17 cellular contexts compared by ENCODE assay signal in genomic region chr22:31103111-31103510, GRCh38. TPM values are rescaled to one million over a fixed set of nuclear protein-coding genes. Genes with fewer than 3 reads are reported as not detected.
DNase-seq lines count a peak whose midpoint lies in the region; ATAC-seq and TF ChIP-seq lines count a peak whose summit lies in the region.
"Had no signal": no experiment of that assay in that cellular context is flagged by ENCODE, and none has a peak within 500 bp of the region (broad histone marks: within the 10 kb centered on the region; RNA-seq: fewer than 3 reads in every experiment).

No MANE protein-coding gene starts in this region.

- no peak overlapping the region for H2BK120ac ChIP-seq in neuronal stem cell (ENCODE audit: low read depth, low read length)

- no peak overlapping the region for H2BK5ac ChIP-seq in neuronal stem cell (ENCODE audit: low read length)

- H3K27me3 ChIP-seq in AG04450 (ENCODE audit: control insufficient read depth, insufficient read depth, low read length) (no peaks in the 10 kb centered on the region), brain microvascular endothelial cell (replicated peaks) (no peaks in the 10 kb centered on the region), lung (ENCODE audit: control insufficient read depth, insufficient read depth) (no peaks in the 10 kb centered on the region), neuronal stem cell (ENCODE audit: control insufficient read depth in 3 of 3, insufficient read depth in 3 of 3, low read depth in 1 of 3, low read length in 3 of 3) (peaks cover 0 to 23% (median 0%) of the 10 kb centered on the region in 3 experiments)

- POLR2A ChIA-PET in AG04450 (lab: Yijun Ruan, JAX): interaction anchor here (0.6 to 2.1 kb wide), 8 partner anchors 9 to 678 kb away, joined by 4 to 18 read pairs (median 6); partner anchors contain the start of genes MORC2, MTFP1, SMTN and TUG1

- intact Hi-C loops in mucosa of descending colon (cut with DNase I, micrococcal nuclease): no loop called here

- H3K36me3 ChIP-seq in brain microvascular endothelial cell (replicated peaks) (peaks cover 62% of the 10 kb centered on the region), lung (ENCODE audit: control insufficient read depth in 2 of 2, insufficient read depth in 2 of 2, low read length in 2 of 2) (peaks cover 7 to 33% of the 10 kb centered on the region in 2 donors), mucosa of descending colon (ENCODE audit: low read depth) (no peaks in the 10 kb centered on the region), neuronal stem cell (replicated peaks in 1 of 2; ENCODE audit: control insufficient read depth in 2 of 2, insufficient read depth in 2 of 2, low read length in 2 of 2) (peaks cover 7 to 20% of the 10 kb centered on the region in 2 donors)
- H3K36me3 ChIP-seq: HAP-1 had no signal

- no peak for TF ChIP-seq CTCF in AG04450 (IDR thresholded peaks at IDR 0.05; ENCODE audit: low read depth, low read length)
- TF ChIP-seq CTCF in brain microvascular endothelial cell (IDR thresholded peaks at IDR 0.05; ENCODE audit: low read depth, low read length, missing control alignments): no peak
- TF ChIP-seq CTCF in lung (IDR thresholded peaks at IDR 0.05; ENCODE audit: control extremely low read depth, extremely low read depth): no peak
- TF ChIP-seq CTCF in mucosa of descending colon (IDR thresholded peaks at IDR 0.05): no peak

- H3K18ac ChIP-seq in neuronal stem cell (ENCODE audit: low read length): no peak overlapping the region

- H3K4me1 ChIP-seq in lung (ENCODE audit: control insufficient read depth in 2 of 2, insufficient read depth in 2 of 2, low read length in 2 of 2) (peaks cover 0 to 4% of the 10 kb centered on the region in 2 donors), mucosa of descending colon (ENCODE audit: low read depth) (peaks cover 13% of the 10 kb centered on the region), neuronal stem cell (ENCODE audit: control insufficient read depth in 2 of 2, insufficient read depth in 1 of 2, low read depth in 1 of 2, low read length in 2 of 2) (peaks cover 0 to 14% of the 10 kb centered on the region in 2 donors)

- no peaks in the 10 kb centered on the region for H3K79me1 ChIP-seq in neuronal stem cell (ENCODE audit: low read depth, low read length)

- H3K4me3 ChIP-seq in AG04450 (ENCODE audit: low read depth, low read length) (no peak overlapping the region), brain microvascular endothelial cell (ENCODE audit: low read depth, low read length) (no peak overlapping the region), lung (no peak overlapping the region), skin epidermis (no peak overlapping the region), mucosa of descending colon (no peak overlapping the region), neuronal stem cell (ENCODE audit: low read length in 2 of 2) (no peak overlapping the region)
- H3K4me3 ChIP-seq: HAP-1 had no signal

- no peak overlapping the region for H2AK5ac ChIP-seq in neuronal stem cell (ENCODE audit: low read depth, low read length)

- H3K4me2 ChIP-seq in neuronal stem cell (ENCODE audit: insufficient read depth, low read length, poor library complexity, severe bottlenecking): no peak overlapping the region

- no peak overlapping the region for H4K8ac ChIP-seq in neuronal stem cell (ENCODE audit: low read depth, low read length)

- no peak overlapping the region for H3K23ac ChIP-seq in neuronal stem cell (ENCODE audit: low read depth, low read length, poor library complexity)

- no peak overlapping the region for H3K14ac ChIP-seq in neuronal stem cell (ENCODE audit: low read length)

- in situ Hi-C loops in brain microvascular endothelial cell (cut with HindIII; ENCODE audit: low pct_ligation_motif_present, low sequenced_read_pairs): no loop called here

- no peak for DNase-seq in AG04450 (ENCODE audit: low read depth, low spot score)
- no peak for DNase-seq in brain microvascular endothelial cell
- no peak for DNase-seq in lung (ENCODE audit: low spot score)
- no peak for DNase-seq in mucosa of descending colon
- no peak for DNase-seq in ureter (ENCODE audit: low spot score)
- no peak for DNase-seq in neuronal stem cell (ENCODE audit: low spot score)
- DNase-seq: COR-L47, cortex of kidney, hypothalamus, NCI-H2107, NCI-H69 had no signal

- ATAC-seq in lung (ENCODE audit: insufficient read depth, low FRiP score) (no peak), GM18907 (IDR thresholded peaks at IDR 0.05; ENCODE audit: unreplicated experiment) (no peak), mucosa of descending colon (no peak)
- ATAC-seq: activated T-helper 17 cell treated with anti-CD3 and anti-CD28 coated beads, Interleukin-2, amount 50 U/mL, for 72 hours; natural killer cell treated with Interleukin-12 subunit alpha and Interleukin-12 subunit beta and Interleukin-15 and Interleukin-18, amount 100 ng/mL, for 72 hours had no signal

- H3K27ac ChIP-seq in AG04450 (ENCODE audit: low read depth, low read length) (peak overlapping the region; percentile 98), brain microvascular endothelial cell (peak overlapping the region; percentile 55), lung (ENCODE audit: low read depth in 1 of 2, low read length in 1 of 2) (peak overlapping the region; percentile 57 to 70), skin epidermis (peak overlapping the region in 12 of 21 experiments; percentile 0 to 69 (median 34)), neuronal stem cell (replicated peaks; ENCODE audit: low read length) (no peak overlapping the region)
- H3K27ac ChIP-seq: WERI-Rb-1 had no signal

- peaks cover 6% of the 10 kb centered on the region; the same call in 1 of the 2 replicates for H3K9me3 ChIP-seq in AG04450 (ENCODE audit: control insufficient read depth, insufficient read depth, low read length)
- no peaks in the 10 kb centered on the region for H3K9me3 ChIP-seq in lung (ENCODE audit: control insufficient read depth in 2 of 2, insufficient read depth in 1 of 2, low read length in 1 of 2)
- no peaks in the 10 kb centered on the region for H3K9me3 ChIP-seq in mucosa of descending colon
- peaks cover 0 to 2% of the 10 kb centered on the region in 2 donors for H3K9me3 ChIP-seq in neuronal stem cell (replicated peaks in 1 of 2; ENCODE audit: control insufficient read depth in 2 of 2, insufficient read depth in 1 of 2, low read depth in 1 of 2, low read length in 2 of 2)
- H3K9me3 ChIP-seq: HAP-1 had no signal

- no peak overlapping the region for H2AFZ ChIP-seq in neuronal stem cell (ENCODE audit: low read length)

- no peak overlapping the region for H4K91ac ChIP-seq in neuronal stem cell (ENCODE audit: low read depth, low read length, poor library complexity)

- CTCF ChIA-PET in AG04450 (lab: Charles Lee): interaction anchor here (0.9 kb wide), 1 partner anchor 340 kb away, joined by 3 read pairs; no protein-coding TSS in a partner anchor

- 86 to 96% methylated on average over 2 of the region's 2 CpGs for WGBS in lung, 2 donors
- WGBS in neuronal stem cell (ENCODE audit: extremely low coverage in 2 of 2, insufficient read length in 2 of 2, insufficient replicate concordance in 1 of 2), 2 donors: no CpG with 5 or more reads among the region's 2 CpGs

- no peak overlapping the region for H3K9ac ChIP-seq in neuronal stem cell (ENCODE audit: low read depth, low read length, poor library complexity)

- H2BK12ac ChIP-seq in neuronal stem cell (ENCODE audit: low read length): no peak overlapping the region

- no peak overlapping the region for H3K4ac ChIP-seq in neuronal stem cell (ENCODE audit: low read length)

- H2BK15ac ChIP-seq in neuronal stem cell (ENCODE audit: low read length): no peak overlapping the region

RNA-seq across cellular contexts. Expression of gene SELENOM, which starts 4.3 kb away (rescaled TPM):
- polyA plus RNA-seq in AG04450 (2011; rRNA removed) (89.0 and 153 TPM in 2 replicates), lung (100 to 1,000 TPM; 138 to 159 TPM)
- 76.8 and 85.9 TPM in 2 replicates for polyA minus RNA-seq in AG04450 (2011; rRNA and poly(A)+ RNA removed)
- total RNA-seq in lung (100 to 1,000 TPM in 1 of 2 donors, 10 to 100 TPM in 1; 26.6 to 156 TPM), mucosa of descending colon (100 to 1,000 TPM in 1 of 3 donors, 10 to 100 TPM in 2; 22.3 to 286 (median 83.4) TPM), ureter (259 TPM)
- polyA plus RNA-seq in neuronal stem cell (2013, experiment 1 of 2): 44.6 TPM
- polyA plus RNA-seq in neuronal stem cell (2013, experiment 2 of 2): 40.6 TPM

RNA-seq across cellular contexts. Expression of gene INPP5J, which starts 19.7 kb away (rescaled TPM):
- polyA plus RNA-seq in AG04450 (2011; rRNA removed) (0.91 and 0.92 TPM in 2 replicates), lung (1 to 10 TPM; 1.2 to 2.9 TPM)
- polyA minus RNA-seq in AG04450 (2011; rRNA and poly(A)+ RNA removed): 1.5 and 2.2 TPM in 2 replicates
- total RNA-seq in lung (1 to 10 TPM; 1.3 to 6.5 TPM), mucosa of descending colon (10 to 100 TPM; 21.3 to 44.0 (median 24.1) TPM), ureter (4.8 TPM)
- polyA plus RNA-seq in neuronal stem cell (2013, experiment 1 of 2): 4.8 TPM
- polyA plus RNA-seq in neuronal stem cell (2013, experiment 2 of 2): 4.6 TPM

RNA-seq across cellular contexts. Expression of gene SMTN, which starts 22.0 kb away (rescaled TPM):
- polyA plus RNA-seq in AG04450 (2011; rRNA removed): 13.2 and 14.1 TPM in 2 replicates
- polyA minus RNA-seq in AG04450 (2011; rRNA and poly(A)+ RNA removed): 13.1 and 13.5 TPM in 2 replicates
- total RNA-seq in lung: 100 to 1,000 TPM in 1 of 2 donors, 10 to 100 TPM in 1; 92.6 to 101 TPM
- 10 to 100 TPM; 30.8 to 36.8 TPM for polyA plus RNA-seq in lung
- total RNA-seq in mucosa of descending colon: 100 to 1,000 TPM in 2 of 3 donors, 10 to 100 TPM in 1; 63.6 to 799 (median 104) TPM
- 327 TPM for total RNA-seq in ureter
- 25.4 TPM for polyA plus RNA-seq in neuronal stem cell (2013, experiment 1 of 2)
- 25.4 TPM for polyA plus RNA-seq in neuronal stem cell (2013, experiment 2 of 2)

RNA-seq across cellular contexts. Expression of gene PLA2G3, which starts 37.2 kb away (rescaled TPM):
- polyA plus RNA-seq in AG04450 (2011; rRNA removed): 0.10 and 0.11 TPM in 2 replicates
- 0.09 TPM in 1 of 2 replicates, not detected in the other for polyA minus RNA-seq in AG04450 (2011; rRNA and poly(A)+ RNA removed)
- 10 to 100 TPM in 1 of 2 donors, under 1 TPM in 1; 0.85 to 17.4 TPM for total RNA-seq in lung
- polyA plus RNA-seq in lung: 10 to 100 TPM in 1 of 2 donors, 1 to 10 TPM in 1; 5.7 to 10.7 TPM
- total RNA-seq in mucosa of descending colon: under 1 TPM in 1 of 3 donors, not detected in 2; 0.22 TPM
- total RNA-seq in ureter: not detected
- 12.3 TPM for polyA plus RNA-seq in neuronal stem cell (2013, experiment 1 of 2)
- polyA plus RNA-seq in neuronal stem cell (2013, experiment 2 of 2): 11.3 TPM
- total RNA-seq: activated T-helper 17 cell treated with anti-CD3 and anti-CD28 coated beads, Interleukin-2, amount 50 U/mL, for 72 hours; natural killer cell treated with Interleukin-12 subunit alpha and Interleukin-12 subunit beta and Interleukin-15 and Interleukin-18, amount 100 ng/mL, for 72 hours had no signal

RNA-seq across cellular contexts. Expression of gene RNF185, which starts 56.9 kb away (rescaled TPM):
- polyA plus RNA-seq in AG04450 (2011; rRNA removed) (57.3 and 59.4 TPM in 2 replicates), lung (10 to 100 TPM; 16.9 to 28.9 TPM)
- 37.1 and 46.8 TPM in 2 replicates for polyA minus RNA-seq in AG04450 (2011; rRNA and poly(A)+ RNA removed)
- total RNA-seq in lung (10 to 100 TPM; 28.2 to 34.1 TPM), mucosa of descending colon (10 to 100 TPM; 33.8 to 43.1 (median 38.4) TPM), ureter (34.1 TPM)
- 18.5 TPM for polyA plus RNA-seq in neuronal stem cell (2013, experiment 1 of 2)
- polyA plus RNA-seq in neuronal stem cell (2013, experiment 2 of 2): 18.0 TPM
